In genomic region chrX:2483398-2483797, GRCh38 we compare ENCODE assay signal across 15 cellular contexts.
"Had no signal": no experiment of that assay in that cellular context is flagged by ENCODE, and none has a peak within 500 bp of the region (broad histone marks: within the 10 kb centered on the region; RNA-seq: fewer than 3 reads in every experiment).

No MANE protein-coding gene starts in this region.

- H3K27me3 Mint-ChIP-seq: activated CD4-positive, alpha-beta memory T cell treated with anti-CD3 and anti-CD28 coated beads, Interleukin-2, amount 10 ng/mL, durations not matched to agents 7 days and 5 days; activated CD4-positive, alpha-beta T cell treated with anti-CD3 and anti-CD28 coated beads for 36 hours; activated naive CD4-positive, alpha-beta T cell treated with anti-CD3 and anti-CD28 coated beads, Interleukin-2, amount 50 U/mL, for 24 hours; activated T-cell treated with anti-CD3 and anti-CD28 coated beads, Interleukin-2, amount 50 U/mL, for 24 hours; naive thymus-derived CD8-positive, alpha-beta T cell; stimulated activated memory B cell treated with anti-CD40 and anti-IgM and Interleukin-4, amounts not matched to agents 10 μg/mL and 1 μg/mL and 100 μg/mL, for 72 hours had no signal

- H3K4me1 ChIP-seq: adrenal gland had no signal

- H3K9me3 ChIP-seq: adrenal gland, thyroid gland had no signal

- DNase-seq: activated CD4-positive, alpha-beta memory T cell treated with anti-CD3 and anti-CD28 coated beads, Interleukin-2, amount 10 ng/mL, durations not matched to agents 7 days and 5 days; activated CD4-positive, alpha-beta T cell treated with anti-CD3 and anti-CD28 coated beads for 36 hours; activated effector memory CD4-positive, alpha-beta T cell treated with Interleukin-2 at 50 U/mL for 16 hours; activated T-cell treated with anti-CD3 and anti-CD28 coated beads, Interleukin-2, amount 50 U/mL, for 24 hours; adrenal gland; erythroblast; mammary epithelial cell; naive thymus-derived CD8-positive, alpha-beta T cell; stimulated activated CD4-positive, alpha-beta T cell treated with anti-CD3 and anti-CD28 coated beads, Interleukin-12 subunit alpha, Interleukin-12 subunit beta, amount 100 ng/mL, for 4 hours; stimulated activated CD4-positive, alpha-beta T cell treated with anti-CD3 and anti-CD28 coated beads, Interleukin-2, amount 100 ng/mL, for 24 hours; thyroid gland had no signal

- ATAC-seq: activated CD4-positive, alpha-beta T cell treated with anti-CD3 and anti-CD28 coated beads for 36 hours; left colon; naive thymus-derived CD8-positive, alpha-beta T cell; stimulated activated memory B cell treated with anti-CD40 and anti-IgM and Interleukin-4, amounts not matched to agents 10 μg/mL and 1 μg/mL and 100 μg/mL, for 72 hours had no signal

- H3K27ac Mint-ChIP-seq: activated CD4-positive, alpha-beta memory T cell treated with anti-CD3 and anti-CD28 coated beads, Interleukin-2, amount 10 ng/mL, durations not matched to agents 7 days and 5 days; activated CD4-positive, alpha-beta T cell treated with anti-CD3 and anti-CD28 coated beads for 36 hours; activated naive CD4-positive, alpha-beta T cell treated with anti-CD3 and anti-CD28 coated beads, Interleukin-2, amount 50 U/mL, for 24 hours; activated T-cell treated with anti-CD3 and anti-CD28 coated beads, Interleukin-2, amount 50 U/mL, for 24 hours; stimulated activated memory B cell treated with anti-CD40 and anti-IgM and Interleukin-4, amounts not matched to agents 10 μg/mL and 1 μg/mL and 100 μg/mL, for 72 hours had no signal

- H3K27me3 ChIP-seq: adrenal gland, thyroid gland had no signal

- H3K4me3 Mint-ChIP-seq: activated CD4-positive, alpha-beta memory T cell treated with anti-CD3 and anti-CD28 coated beads, Interleukin-2, amount 10 ng/mL, durations not matched to agents 7 days and 5 days; activated CD4-positive, alpha-beta T cell treated with anti-CD3 and anti-CD28 coated beads for 36 hours; activated naive CD4-positive, alpha-beta T cell treated with anti-CD3 and anti-CD28 coated beads, Interleukin-2, amount 50 U/mL, for 24 hours; activated T-cell treated with anti-CD3 and anti-CD28 coated beads, Interleukin-2, amount 50 U/mL, for 24 hours; naive thymus-derived CD8-positive, alpha-beta T cell; stimulated activated memory B cell treated with anti-CD40 and anti-IgM and Interleukin-4, amounts not matched to agents 10 μg/mL and 1 μg/mL and 100 μg/mL, for 72 hours had no signal

- H3K4me3 ChIP-seq: adrenal gland, thyroid gland had no signal

- H3K9me3 Mint-ChIP-seq: activated naive CD4-positive, alpha-beta T cell treated with anti-CD3 and anti-CD28 coated beads, Interleukin-2, amount 50 U/mL, for 24 hours had no signal

- H3K27ac ChIP-seq: thyroid gland, WERI-Rb-1 had no signal

- H3K4me1 Mint-ChIP-seq: activated CD4-positive, alpha-beta memory T cell treated with anti-CD3 and anti-CD28 coated beads, Interleukin-2, amount 10 ng/mL, durations not matched to agents 7 days and 5 days; activated CD4-positive, alpha-beta T cell treated with anti-CD3 and anti-CD28 coated beads for 36 hours; activated naive CD4-positive, alpha-beta T cell treated with anti-CD3 and anti-CD28 coated beads, Interleukin-2, amount 50 U/mL, for 24 hours; stimulated activated memory B cell treated with anti-CD40 and anti-IgM and Interleukin-4, amounts not matched to agents 10 μg/mL and 1 μg/mL and 100 μg/mL, for 72 hours had no signal
